Comparison of ENCODE assay signal across 9 cellular contexts in the genomic region with DNA sequence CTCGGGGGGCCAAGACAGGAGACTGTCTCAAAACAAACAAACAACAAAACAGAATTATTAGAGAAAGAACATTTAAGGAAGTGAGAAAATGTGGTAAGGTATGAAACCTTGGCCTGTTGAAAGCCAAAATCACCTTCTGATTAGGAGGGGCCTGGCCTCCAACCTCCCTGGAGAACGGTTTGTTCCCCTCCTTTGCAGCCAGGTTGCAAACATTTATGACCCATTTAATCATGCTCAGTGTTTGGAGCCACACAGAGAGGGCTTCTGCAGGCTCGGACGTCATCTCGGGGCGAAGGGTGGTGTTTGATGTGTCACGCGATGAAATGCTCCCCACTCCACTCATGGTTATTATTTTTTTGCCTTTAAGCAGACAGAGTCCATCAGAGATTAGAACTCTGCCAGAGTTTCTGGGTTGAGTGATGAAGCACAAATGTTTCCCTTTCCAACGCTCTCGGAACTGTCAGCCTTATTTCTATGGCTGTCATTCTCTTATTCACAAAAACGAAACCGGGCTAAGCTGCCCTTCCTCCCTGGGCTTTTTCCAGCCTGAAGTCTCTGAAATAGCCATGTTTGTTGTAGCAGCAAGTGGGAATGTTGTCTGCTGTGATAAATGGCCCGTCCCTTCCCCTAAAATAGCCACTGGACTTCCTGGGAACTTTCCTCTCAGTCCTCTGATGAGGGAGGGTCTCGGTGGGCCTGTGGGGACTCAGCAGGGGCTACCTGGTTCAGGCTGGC. TPM values are rescaled to one million over a fixed set of nuclear protein-coding genes. Genes with fewer than 3 reads are reported as not detected.
A peak's percentile ranks its signal among the peaks of the same experiment; 100 is the strongest.
DNase-seq lines count a peak whose midpoint lies in the region; ATAC-seq and TF ChIP-seq lines count a peak whose summit lies in the region.
"Had no signal": no experiment of that assay in that cellular context is flagged by ENCODE, and none has a peak within 500 bp of the region (broad histone marks: within the 10 kb centered on the region; RNA-seq: fewer than 3 reads in every experiment).

No MANE protein-coding gene starts in this region.

- H3K36me3 Mint-ChIP-seq in neural progenitor cell = no peaks in the 10 kb centered on the region
- H3K36me3 Mint-ChIP-seq in activated CD8-positive, alpha-beta T cell treated with anti-CD3 and anti-CD28 coated beads for 36 hours (ENCODE audit: low read depth) = no peaks in the 10 kb centered on the region

- H4K20me1 ChIP-seq in neural progenitor cell (ENCODE audit: low read depth) = no peaks in the 10 kb centered on the region

- TF ChIP-seq CTCF in neural progenitor cell (IDR thresholded peaks at IDR 0.05) = no peak
- TF ChIP-seq CTCF in activated CD8-positive, alpha-beta T cell treated with anti-CD3 and anti-CD28 coated beads for 36 hours (IDR thresholded peaks at IDR 0.05) = no peak

- peak overlapping the region; percentile 31 for H2AFZ ChIP-seq in neural progenitor cell (replicated peaks)

- H3K4me2 ChIP-seq in neural progenitor cell = no peak overlapping the region

- H3K4me3 Mint-ChIP-seq in neural progenitor cell = peak overlapping the region; percentile 3
- H3K4me3 Mint-ChIP-seq in activated CD8-positive, alpha-beta T cell treated with anti-CD3 and anti-CD28 coated beads for 36 hours = no peak overlapping the region

- no peak overlapping the region for H3K27ac ChIP-seq in neural progenitor cell

- H3K79me2 ChIP-seq in neural progenitor cell (ENCODE audit: low read depth) = no peaks in the 10 kb centered on the region

- CTCF ChIA-PET in activated CD8-positive, alpha-beta T cell treated with anti-CD3 and anti-CD28 coated beads for 36 hours (lab: Charles Lee) = no interaction called here

- no peaks in the 10 kb centered on the region for H3F3A ChIP-seq in neural progenitor cell (ENCODE audit: low read depth)

- DNase-seq in adipocyte (ENCODE audit: low read depth) (no peak), neural progenitor cell (ENCODE audit: low spot score) (no peak), NCI-H146 treated with DMSO at 0.1 percent for 48 hours (lab: John Stamatoyannopoulos, UW; ENCODE audit: unreplicated experiment) (no peak), GDM1 (lab: John Stamatoyannopoulos, UW) (no peak)
- DNase-seq in activated CD8-positive, alpha-beta T cell treated with anti-CD3 and anti-CD28 coated beads for 36 hours = no peak
- no peak for DNase-seq in activated naive CD4-positive, alpha-beta T cell (lab: John Stamatoyannopoulos, UW)

- H3K36me3 ChIP-seq in adipocyte (ENCODE audit: control insufficient read depth, insufficient read depth, low read length, severe bottlenecking) = no peaks in the 10 kb centered on the region
- H3K36me3 ChIP-seq in neural progenitor cell = no peaks in the 10 kb centered on the region

- H3K4me1 ChIP-seq in adipocyte (ENCODE audit: control insufficient read depth, insufficient read depth, low read length) (peaks cover 42% of the 10 kb centered on the region), neural progenitor cell (peaks cover 18% of the 10 kb centered on the region)

- H3K9me3 Mint-ChIP-seq in neural progenitor cell = no peaks in the 10 kb centered on the region
- H3K9me3 Mint-ChIP-seq in activated CD8-positive, alpha-beta T cell treated with anti-CD3 and anti-CD28 coated beads for 36 hours = no peaks in the 10 kb centered on the region

- POLR2A ChIA-PET in activated CD8-positive, alpha-beta T cell treated with anti-CD3 and anti-CD28 coated beads for 36 hours (lab: Charles Lee) = no interaction called here

- peaks cover 47% of the 10 kb centered on the region for H3K4me1 Mint-ChIP-seq in neural progenitor cell
- H3K4me1 Mint-ChIP-seq in activated CD8-positive, alpha-beta T cell treated with anti-CD3 and anti-CD28 coated beads for 36 hours (ENCODE audit: low read depth) = no peaks in the 10 kb centered on the region

- H3K27me3 ChIP-seq in adipocyte (replicated peaks; ENCODE audit: control insufficient read depth, insufficient read depth, low read length) (no peaks in the 10 kb centered on the region), neural progenitor cell (no peaks in the 10 kb centered on the region)

- intact Hi-C loops in activated CD8-positive, alpha-beta T cell treated with anti-CD3 and anti-CD28 coated beads for 36 hours (cut with micrococcal nuclease) = no loop called here

- H3K4me3 ChIP-seq in adipocyte (ENCODE audit: low read length) (peak overlapping the region; percentile 56), neural progenitor cell (no peak overlapping the region)

- peak; percentile 83 for ATAC-seq in GM18520 (IDR thresholded peaks at IDR 0.05; ENCODE audit: unreplicated experiment)
- ATAC-seq in HG02870 (IDR thresholded peaks at IDR 0.05; ENCODE audit: unreplicated experiment) = peak; percentile 90
- ATAC-seq in activated CD8-positive, alpha-beta T cell treated with anti-CD3 and anti-CD28 coated beads for 36 hours = no peak
- ATAC-seq: left lobe of liver had no signal

- peak overlapping the region; percentile 61 for H3K27ac Mint-ChIP-seq in neural progenitor cell
- H3K27ac Mint-ChIP-seq in activated CD8-positive, alpha-beta T cell treated with anti-CD3 and anti-CD28 coated beads for 36 hours = no peak overlapping the region

- no peaks in the 10 kb centered on the region for H3K9me3 ChIP-seq in adipocyte (ENCODE audit: control insufficient read depth, low read length)
- no peaks in the 10 kb centered on the region for H3K9me3 ChIP-seq in neural progenitor cell (ENCODE audit: low read depth)

- peak overlapping the region; percentile 67 for H3K9ac ChIP-seq in adipocyte (ENCODE audit: low read length)
- H3K9ac ChIP-seq in neural progenitor cell = no peak overlapping the region

- peaks cover 4% of the 10 kb centered on the region for H3K27me3 Mint-ChIP-seq in neural progenitor cell (ENCODE audit: insufficient read depth, low read depth)
- peaks cover 2% of the 10 kb centered on the region for H3K27me3 Mint-ChIP-seq in activated CD8-positive, alpha-beta T cell treated with anti-CD3 and anti-CD28 coated beads for 36 hours

RNA-seq across cellular contexts. Expression of a gene that starts 33.6 kb away (rescaled TPM):
- 22.3 and 36.1 TPM in 2 replicates for total RNA-seq in neural progenitor cell (ENCODE audit: low replicate concordance)
- total RNA-seq in activated CD8-positive, alpha-beta T cell treated with anti-CD3 and anti-CD28 coated beads for 36 hours = 10 to 100 TPM; 12.7 to 13.9 TPM
